In the genomic region with DNA sequence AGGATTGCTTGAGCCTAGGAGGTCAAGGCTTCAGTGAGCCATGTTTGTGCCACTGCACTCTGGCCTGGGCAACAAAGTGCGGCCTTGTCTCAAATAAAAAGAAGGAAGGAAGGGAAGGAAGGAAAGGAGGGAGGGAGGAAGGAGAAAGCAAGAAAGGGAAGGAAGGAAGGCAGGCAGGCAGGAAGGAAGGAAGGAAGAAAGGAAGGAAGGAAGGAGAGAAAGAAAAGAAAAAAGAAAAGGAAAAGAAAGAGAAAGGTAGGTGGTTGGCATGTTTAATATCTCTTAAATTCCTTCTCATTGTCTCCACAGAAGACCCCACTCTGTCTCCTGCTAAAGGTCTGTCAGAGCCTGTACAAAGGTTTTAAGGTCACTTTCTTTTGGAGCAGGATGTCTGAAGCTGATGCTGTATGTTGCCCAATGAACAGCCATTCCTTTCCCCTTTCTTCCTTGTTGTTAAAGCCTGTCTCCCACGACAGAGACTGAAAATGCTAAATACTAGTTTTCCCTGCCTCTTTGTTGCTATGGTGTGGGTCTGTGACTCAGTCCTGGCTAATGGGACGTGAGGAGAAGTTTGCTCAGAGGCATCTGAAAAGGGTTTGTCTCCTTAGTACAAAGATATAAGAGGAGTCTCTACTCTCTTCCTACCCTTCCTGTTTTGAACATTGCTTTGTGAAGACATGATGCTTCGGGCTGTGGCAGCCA, we compare ENCODE assay signal across 1 cellular context.
TF ChIP-seq lines count a peak whose summit lies in the region.

No MANE protein-coding gene starts in this region.

TF ChIP-seq in H1, 55 proteins besides CTCF, POLR2A, EP300 and RAD21 (continued from another document):
- TF ChIP-seq SAP30 (IDR thresholded peaks at IDR 0.05; ENCODE audit: insufficient read depth, insufficient replicate concordance, low read length) = no peak
- no peak for TF ChIP-seq POU5F1 (IDR thresholded peaks at IDR 0.05; ENCODE audit: low read depth, low read length)
- TF ChIP-seq KDM5A (IDR thresholded peaks at IDR 0.05; ENCODE audit: low read length) = no peak
- TF ChIP-seq TCF12 (IDR thresholded peaks at IDR 0.05; ENCODE audit: low read depth, low read length) = no peak
- no peak for TF ChIP-seq TAF7 (optimal IDR thresholded peaks at IDR 0.05; ENCODE audit: borderline replicate concordance, low read depth, low read length)
- TF ChIP-seq, protein P1, sequence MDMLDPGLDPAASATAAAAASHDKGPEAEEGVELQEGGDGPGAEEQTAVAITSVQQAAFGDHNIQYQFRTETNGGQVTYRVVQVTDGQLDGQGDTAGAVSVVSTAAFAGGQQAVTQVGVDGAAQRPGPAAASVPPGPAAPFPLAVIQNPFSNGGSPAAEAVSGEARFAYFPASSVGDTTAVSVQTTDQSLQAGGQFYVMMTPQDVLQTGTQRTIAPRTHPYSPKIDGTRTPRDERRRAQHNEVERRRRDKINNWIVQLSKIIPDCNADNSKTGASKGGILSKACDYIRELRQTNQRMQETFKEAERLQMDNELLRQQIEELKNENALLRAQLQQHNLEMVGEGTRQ (IDR thresholded peaks at IDR 0.05; ENCODE audit: low read length) = no peak
- TF ChIP-seq FOSL1 (IDR thresholded peaks at IDR 0.05; ENCODE audit: insufficient read depth, low read depth, low read length) = no peak
- TF ChIP-seq SRF (IDR thresholded peaks at IDR 0.05; ENCODE audit: low read depth, low read length) = no peak
- no peak for TF ChIP-seq TBP (IDR thresholded peaks at IDR 0.05; ENCODE audit: low read depth, low read length)
- TF ChIP-seq SUZ12 (IDR thresholded peaks at IDR 0.05; ENCODE audit: low read length) = no peak
- no peak for TF ChIP-seq KDM4A (IDR thresholded peaks at IDR 0.05; ENCODE audit: low read depth, low read length, severe bottlenecking)
- TF ChIP-seq GABPA (IDR thresholded peaks at IDR 0.05; ENCODE audit: borderline replicate concordance, insufficient read depth, low read length) = no peak
- TF ChIP-seq, protein P2, sequence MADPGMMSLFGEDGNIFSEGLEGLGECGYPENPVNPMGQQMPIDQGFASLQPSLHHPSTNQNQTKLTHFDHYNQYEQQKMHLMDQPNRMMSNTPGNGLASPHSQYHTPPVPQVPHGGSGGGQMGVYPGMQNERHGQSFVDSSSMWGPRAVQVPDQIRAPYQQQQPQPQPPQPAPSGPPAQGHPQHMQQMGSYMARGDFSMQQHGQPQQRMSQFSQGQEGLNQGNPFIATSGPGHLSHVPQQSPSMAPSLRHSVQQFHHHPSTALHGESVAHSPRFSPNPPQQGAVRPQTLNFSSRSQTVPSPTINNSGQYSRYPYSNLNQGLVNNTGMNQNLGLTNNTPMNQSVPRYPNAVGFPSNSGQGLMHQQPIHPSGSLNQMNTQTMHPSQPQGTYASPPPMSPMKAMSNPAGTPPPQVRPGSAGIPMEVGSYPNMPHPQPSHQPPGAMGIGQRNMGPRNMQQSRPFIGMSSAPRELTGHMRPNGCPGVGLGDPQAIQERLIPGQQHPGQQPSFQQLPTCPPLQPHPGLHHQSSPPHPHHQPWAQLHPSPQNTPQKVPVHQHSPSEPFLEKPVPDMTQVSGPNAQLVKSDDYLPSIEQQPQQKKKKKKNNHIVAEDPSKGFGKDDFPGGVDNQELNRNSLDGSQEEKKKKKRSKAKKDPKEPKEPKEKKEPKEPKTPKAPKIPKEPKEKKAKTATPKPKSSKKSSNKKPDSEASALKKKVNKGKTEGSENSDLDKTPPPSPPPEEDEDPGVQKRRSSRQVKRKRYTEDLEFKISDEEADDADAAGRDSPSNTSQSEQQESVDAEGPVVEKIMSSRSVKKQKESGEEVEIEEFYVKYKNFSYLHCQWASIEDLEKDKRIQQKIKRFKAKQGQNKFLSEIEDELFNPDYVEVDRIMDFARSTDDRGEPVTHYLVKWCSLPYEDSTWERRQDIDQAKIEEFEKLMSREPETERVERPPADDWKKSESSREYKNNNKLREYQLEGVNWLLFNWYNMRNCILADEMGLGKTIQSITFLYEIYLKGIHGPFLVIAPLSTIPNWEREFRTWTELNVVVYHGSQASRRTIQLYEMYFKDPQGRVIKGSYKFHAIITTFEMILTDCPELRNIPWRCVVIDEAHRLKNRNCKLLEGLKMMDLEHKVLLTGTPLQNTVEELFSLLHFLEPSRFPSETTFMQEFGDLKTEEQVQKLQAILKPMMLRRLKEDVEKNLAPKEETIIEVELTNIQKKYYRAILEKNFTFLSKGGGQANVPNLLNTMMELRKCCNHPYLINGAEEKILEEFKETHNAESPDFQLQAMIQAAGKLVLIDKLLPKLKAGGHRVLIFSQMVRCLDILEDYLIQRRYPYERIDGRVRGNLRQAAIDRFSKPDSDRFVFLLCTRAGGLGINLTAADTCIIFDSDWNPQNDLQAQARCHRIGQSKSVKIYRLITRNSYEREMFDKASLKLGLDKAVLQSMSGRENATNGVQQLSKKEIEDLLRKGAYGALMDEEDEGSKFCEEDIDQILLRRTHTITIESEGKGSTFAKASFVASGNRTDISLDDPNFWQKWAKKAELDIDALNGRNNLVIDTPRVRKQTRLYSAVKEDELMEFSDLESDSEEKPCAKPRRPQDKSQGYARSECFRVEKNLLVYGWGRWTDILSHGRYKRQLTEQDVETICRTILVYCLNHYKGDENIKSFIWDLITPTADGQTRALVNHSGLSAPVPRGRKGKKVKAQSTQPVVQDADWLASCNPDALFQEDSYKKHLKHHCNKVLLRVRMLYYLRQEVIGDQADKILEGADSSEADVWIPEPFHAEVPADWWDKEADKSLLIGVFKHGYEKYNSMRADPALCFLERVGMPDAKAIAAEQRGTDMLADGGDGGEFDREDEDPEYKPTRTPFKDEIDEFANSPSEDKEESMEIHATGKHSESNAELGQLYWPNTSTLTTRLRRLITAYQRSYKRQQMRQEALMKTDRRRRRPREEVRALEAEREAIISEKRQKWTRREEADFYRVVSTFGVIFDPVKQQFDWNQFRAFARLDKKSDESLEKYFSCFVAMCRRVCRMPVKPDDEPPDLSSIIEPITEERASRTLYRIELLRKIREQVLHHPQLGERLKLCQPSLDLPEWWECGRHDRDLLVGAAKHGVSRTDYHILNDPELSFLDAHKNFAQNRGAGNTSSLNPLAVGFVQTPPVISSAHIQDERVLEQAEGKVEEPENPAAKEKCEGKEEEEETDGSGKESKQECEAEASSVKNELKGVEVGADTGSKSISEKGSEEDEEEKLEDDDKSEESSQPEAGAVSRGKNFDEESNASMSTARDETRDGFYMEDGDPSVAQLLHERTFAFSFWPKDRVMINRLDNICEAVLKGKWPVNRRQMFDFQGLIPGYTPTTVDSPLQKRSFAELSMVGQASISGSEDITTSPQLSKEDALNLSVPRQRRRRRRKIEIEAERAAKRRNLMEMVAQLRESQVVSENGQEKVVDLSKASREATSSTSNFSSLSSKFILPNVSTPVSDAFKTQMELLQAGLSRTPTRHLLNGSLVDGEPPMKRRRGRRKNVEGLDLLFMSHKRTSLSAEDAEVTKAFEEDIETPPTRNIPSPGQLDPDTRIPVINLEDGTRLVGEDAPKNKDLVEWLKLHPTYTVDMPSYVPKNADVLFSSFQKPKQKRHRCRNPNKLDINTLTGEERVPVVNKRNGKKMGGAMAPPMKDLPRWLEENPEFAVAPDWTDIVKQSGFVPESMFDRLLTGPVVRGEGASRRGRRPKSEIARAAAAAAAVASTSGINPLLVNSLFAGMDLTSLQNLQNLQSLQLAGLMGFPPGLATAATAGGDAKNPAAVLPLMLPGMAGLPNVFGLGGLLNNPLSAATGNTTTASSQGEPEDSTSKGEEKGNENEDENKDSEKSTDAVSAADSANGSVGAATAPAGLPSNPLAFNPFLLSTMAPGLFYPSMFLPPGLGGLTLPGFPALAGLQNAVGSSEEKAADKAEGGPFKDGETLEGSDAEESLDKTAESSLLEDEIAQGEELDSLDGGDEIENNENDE (IDR thresholded peaks at IDR 0.05; ENCODE audit: insufficient replicate concordance, low read length) = no peak
- no peak for TF ChIP-seq CREB1 (IDR thresholded peaks at IDR 0.05)
- TF ChIP-seq, protein P3, sequence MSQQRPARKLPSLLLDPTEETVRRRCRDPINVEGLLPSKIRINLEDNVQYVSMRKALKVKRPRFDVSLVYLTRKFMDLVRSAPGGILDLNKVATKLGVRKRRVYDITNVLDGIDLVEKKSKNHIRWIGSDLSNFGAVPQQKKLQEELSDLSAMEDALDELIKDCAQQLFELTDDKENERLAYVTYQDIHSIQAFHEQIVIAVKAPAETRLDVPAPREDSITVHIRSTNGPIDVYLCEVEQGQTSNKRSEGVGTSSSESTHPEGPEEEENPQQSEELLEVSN (IDR thresholded peaks at IDR 0.05) = no peak
